In the genomic region with DNA sequence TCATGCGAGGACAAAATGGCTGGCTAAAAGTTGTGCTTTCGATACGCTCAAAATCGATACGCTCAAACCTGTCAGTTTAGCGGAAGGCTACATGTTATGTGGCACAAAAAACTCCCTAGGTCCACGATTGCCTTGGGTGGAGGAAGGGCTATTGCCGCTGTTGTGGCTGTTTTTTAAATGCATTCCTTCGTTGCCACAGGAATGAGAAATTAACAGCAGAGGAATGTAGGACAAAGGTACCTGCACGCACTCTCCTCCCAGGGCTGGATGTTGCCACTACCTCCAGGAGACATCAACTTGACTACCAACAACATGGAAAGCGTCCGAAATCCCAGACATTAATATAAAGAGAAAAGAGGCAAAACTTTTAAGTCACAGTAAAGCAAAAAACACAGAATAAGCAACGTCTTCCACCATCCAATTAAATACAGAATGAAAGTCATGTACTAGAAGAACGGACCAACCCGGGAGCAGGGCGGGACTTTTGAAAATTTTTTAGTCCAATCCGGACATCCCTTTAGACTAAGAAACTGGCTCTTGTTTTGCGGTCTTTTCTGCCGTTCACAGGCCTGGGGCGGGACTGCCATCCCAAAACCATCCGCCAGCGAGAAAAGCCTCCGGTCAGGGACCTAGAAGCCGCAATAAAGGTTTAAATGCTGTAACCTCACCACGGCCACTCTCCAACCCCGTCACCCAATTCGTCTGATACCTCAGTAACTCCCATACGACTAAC, we compare ENCODE assay signal across 8 cellular contexts. TPM values are rescaled to one million over a fixed set of nuclear protein-coding genes. Genes with fewer than 3 reads are reported as not detected.
A peak's percentile ranks its signal among the peaks of the same experiment; 100 is the strongest.
DNase-seq lines count a peak whose midpoint lies in the region; ATAC-seq and TF ChIP-seq lines count a peak whose summit lies in the region.

No MANE protein-coding gene starts in this region.

- DNase-seq in NCI-H187 (lab: John Stamatoyannopoulos, UW) (peak; percentile 68 to 86), astrocyte of the hippocampus (ENCODE audit: low read depth, low spot score) (peak; percentile 96), hepatocyte (ENCODE audit: low spot score) (peak; percentile 92), retina (peak; percentile 92), GM19238 (ENCODE audit: insufficient read length, low spot score) (no peak)
- DNase-seq in T-helper 2 cell treated with Interferon-gamma antibody and Interleukin-4, amounts not matched to agents 5 μg/mL and 100 μg/mL, for 36 hours (ENCODE audit: low spot score) = peak; percentile 89

- under 1% methylated on average over 28 of the region's 28 CpGs for WGBS in hepatocyte (ENCODE audit: low lambda C conversion rate, missing lambda C conversion rate)

- H3K4me1 ChIP-seq in hepatocyte (ENCODE audit: insufficient read depth) = peaks cover 4% of the 10 kb centered on the region

- H3K27ac ChIP-seq in hepatocyte = peak overlapping the region; percentile 96

- TF ChIP-seq CTCF in hepatocyte (IDR thresholded peaks at IDR 0.05; ENCODE audit: poor library complexity) = no peak

- H3K36me3 ChIP-seq in hepatocyte (replicated peaks; ENCODE audit: insufficient read depth, low read depth) = no peaks in the 10 kb centered on the region

- H3K27me3 Mint-ChIP-seq in T-helper 2 cell treated with Interferon-gamma antibody and Interleukin-4, amounts not matched to agents 5 μg/mL and 100 μg/mL, for 36 hours (ENCODE audit: low read depth) = peaks cover 12% of the 10 kb centered on the region

- H3K4me2 ChIP-seq in hepatocyte = peak overlapping the region; percentile 83

- H3K9me2 ChIP-seq in hepatocyte (replicated peaks; ENCODE audit: insufficient read depth) = no peaks in the 10 kb centered on the region

- H3K36me3 Mint-ChIP-seq in T-helper 2 cell treated with Interferon-gamma antibody and Interleukin-4, amounts not matched to agents 5 μg/mL and 100 μg/mL, for 36 hours (ENCODE audit: low read depth) = peaks cover 6% of the 10 kb centered on the region

- peak overlapping the region; percentile 86 for H3K4me3 ChIP-seq in hepatocyte

- H3K4me1 Mint-ChIP-seq in T-helper 2 cell treated with Interferon-gamma antibody and Interleukin-4, amounts not matched to agents 5 μg/mL and 100 μg/mL, for 36 hours (ENCODE audit: low read depth) = peaks cover 35% of the 10 kb centered on the region

- peaks cover 6% of the 10 kb centered on the region for H3K79me2 ChIP-seq in hepatocyte

- peak; percentile 54 for ATAC-seq in GM18498 (IDR thresholded peaks at IDR 0.05; ENCODE audit: unreplicated experiment)
- ATAC-seq in HG02884 (IDR thresholded peaks at IDR 0.05; ENCODE audit: unreplicated experiment) = peak; percentile 59

- no peaks in the 10 kb centered on the region for H3K9me3 ChIP-seq in hepatocyte (ENCODE audit: low read depth)

- H3K27ac Mint-ChIP-seq in T-helper 2 cell treated with Interferon-gamma antibody and Interleukin-4, amounts not matched to agents 5 μg/mL and 100 μg/mL, for 36 hours = peak overlapping the region; percentile 100

- peak overlapping the region; percentile 7 for H2AFZ ChIP-seq in hepatocyte

- H3K27me3 ChIP-seq in hepatocyte = no peaks in the 10 kb centered on the region

- no peaks in the 10 kb centered on the region for H3K9me3 Mint-ChIP-seq in T-helper 2 cell treated with Interferon-gamma antibody and Interleukin-4, amounts not matched to agents 5 μg/mL and 100 μg/mL, for 36 hours

- no peaks in the 10 kb centered on the region for H4K20me1 ChIP-seq in hepatocyte (ENCODE audit: insufficient read depth, poor library complexity, severe bottlenecking)

- peak overlapping the region; percentile 96 for H3K4me3 Mint-ChIP-seq in T-helper 2 cell treated with Interferon-gamma antibody and Interleukin-4, amounts not matched to agents 5 μg/mL and 100 μg/mL, for 36 hours

RNA-seq across cellular contexts. Expression of gene HFE, which starts 32.1 kb away (rescaled TPM):
- total RNA-seq in hepatocyte = 5.6 and 7.4 TPM in 2 replicates
- polyA plus RNA-seq in hepatocyte = 3.6 and 4.5 TPM in 2 replicates
